Comparison of ENCODE assay signal across 12 cellular contexts in genomic region chr1:221157026-221157761, GRCh38.
DNase-seq lines count a peak whose midpoint lies in the region; ATAC-seq lines count a peak whose summit lies in the region.
"Had no signal": no experiment of that assay in that cellular context is flagged by ENCODE, and none has a peak within 500 bp of the region (broad histone marks: within the 10 kb centered on the region; RNA-seq: fewer than 3 reads in every experiment).

No MANE protein-coding gene starts in this region.

- intact Hi-C loops in activated T-helper 1 cell treated with anti-CD3 and anti-CD28 coated beads, Interleukin-12 subunit alpha, Interleukin-12 subunit beta, Interleukin-2, Interleukin-4 antibody, amounts not matched to agents 30 ng/mL and 10 ng/mL and 1 ng/mL, durations not matched to agents 14 hours and 24 hours and 36 hours (cut with micrococcal nuclease), result no loop called here

- DNase-seq in effector memory CD8-positive, alpha-beta T cell, result no peak
- no peak for DNase-seq in activated naive CD4-positive, alpha-beta T cell treated with anti-CD3 and anti-CD28 coated beads, Interleukin-2, amount 50 U/mL, for 16 hours
- DNase-seq in immature natural killer cell (no peak), DMS79 (lab: John Stamatoyannopoulos, UW) (no peak)
- DNase-seq in activated T-helper 1 cell treated with anti-CD3 and anti-CD28 coated beads, Interleukin-12 subunit alpha, Interleukin-12 subunit beta, Interleukin-2, Interleukin-4 antibody, amounts not matched to agents 30 ng/mL and 10 ng/mL and 1 ng/mL, durations not matched to agents 14 hours and 24 hours and 36 hours (ENCODE audit: low spot score), result no peak
- DNase-seq: activated CD4-positive, alpha-beta memory T cell treated with anti-CD3 and anti-CD28 coated beads, Interleukin-2, amount 10 ng/mL, durations not matched to agents 7 days and 5 days; brain microvascular endothelial cell; upper lobe of left lung had no signal

- ATAC-seq in GM18868 (IDR thresholded peaks at IDR 0.05; ENCODE audit: unreplicated experiment), result peak; percentile 98
- peak; percentile 97 for ATAC-seq in HG02610 (IDR thresholded peaks at IDR 0.05; ENCODE audit: unreplicated experiment)
- peak; percentile 84 for ATAC-seq in HG03558 (IDR thresholded peaks at IDR 0.05; ENCODE audit: extremely low read depth, unreplicated experiment)
- ATAC-seq in effector memory CD8-positive, alpha-beta T cell (replicated peaks), result peak; percentile 40
- ATAC-seq: Panc1 had no signal

- H3K36me3 Mint-ChIP-seq in effector memory CD8-positive, alpha-beta T cell (ENCODE audit: insufficient read depth), result no peaks in the 10 kb centered on the region
- no peaks in the 10 kb centered on the region for H3K36me3 Mint-ChIP-seq in immature natural killer cell
- H3K36me3 Mint-ChIP-seq in activated T-helper 1 cell treated with anti-CD3 and anti-CD28 coated beads, Interleukin-12 subunit alpha, Interleukin-12 subunit beta, Interleukin-2, Interleukin-4 antibody, amounts not matched to agents 30 ng/mL and 10 ng/mL and 1 ng/mL, durations not matched to agents 14 hours and 24 hours and 36 hours (ENCODE audit: low read depth), result no peaks in the 10 kb centered on the region

- no peak overlapping the region for H3K4me3 Mint-ChIP-seq in effector memory CD8-positive, alpha-beta T cell
- H3K4me3 Mint-ChIP-seq in immature natural killer cell, result no peak overlapping the region
- no peak overlapping the region for H3K4me3 Mint-ChIP-seq in activated T-helper 1 cell treated with anti-CD3 and anti-CD28 coated beads, Interleukin-12 subunit alpha, Interleukin-12 subunit beta, Interleukin-2, Interleukin-4 antibody, amounts not matched to agents 30 ng/mL and 10 ng/mL and 1 ng/mL, durations not matched to agents 14 hours and 24 hours and 36 hours
- H3K4me3 Mint-ChIP-seq: activated CD4-positive, alpha-beta memory T cell treated with anti-CD3 and anti-CD28 coated beads, Interleukin-2, amount 10 ng/mL, durations not matched to agents 7 days and 5 days had no signal

- H3K27ac Mint-ChIP-seq in effector memory CD8-positive, alpha-beta T cell, result no peak overlapping the region
- H3K27ac Mint-ChIP-seq in immature natural killer cell, result no peak overlapping the region
- no peak overlapping the region for H3K27ac Mint-ChIP-seq in activated T-helper 1 cell treated with anti-CD3 and anti-CD28 coated beads, Interleukin-12 subunit alpha, Interleukin-12 subunit beta, Interleukin-2, Interleukin-4 antibody, amounts not matched to agents 30 ng/mL and 10 ng/mL and 1 ng/mL, durations not matched to agents 14 hours and 24 hours and 36 hours
- H3K27ac Mint-ChIP-seq: activated CD4-positive, alpha-beta memory T cell treated with anti-CD3 and anti-CD28 coated beads, Interleukin-2, amount 10 ng/mL, durations not matched to agents 7 days and 5 days had no signal

- no peaks in the 10 kb centered on the region for H3K27me3 Mint-ChIP-seq in effector memory CD8-positive, alpha-beta T cell
- peaks cover 0 to 3% (median 0%) of the 10 kb centered on the region in 3 donors for H3K27me3 Mint-ChIP-seq in immature natural killer cell (ENCODE audit: low read depth in 3 of 3)
- no peaks in the 10 kb centered on the region for H3K27me3 Mint-ChIP-seq in activated T-helper 1 cell treated with anti-CD3 and anti-CD28 coated beads, Interleukin-12 subunit alpha, Interleukin-12 subunit beta, Interleukin-2, Interleukin-4 antibody, amounts not matched to agents 30 ng/mL and 10 ng/mL and 1 ng/mL, durations not matched to agents 14 hours and 24 hours and 36 hours (ENCODE audit: insufficient read depth)
- H3K27me3 Mint-ChIP-seq: activated CD4-positive, alpha-beta memory T cell treated with anti-CD3 and anti-CD28 coated beads, Interleukin-2, amount 10 ng/mL, durations not matched to agents 7 days and 5 days had no signal

- no peaks in the 10 kb centered on the region for H3K4me1 Mint-ChIP-seq in effector memory CD8-positive, alpha-beta T cell (ENCODE audit: low read depth in 2 of 2)
- H3K4me1 Mint-ChIP-seq in immature natural killer cell, result no peaks in the 10 kb centered on the region
- no peaks in the 10 kb centered on the region for H3K4me1 Mint-ChIP-seq in activated T-helper 1 cell treated with anti-CD3 and anti-CD28 coated beads, Interleukin-12 subunit alpha, Interleukin-12 subunit beta, Interleukin-2, Interleukin-4 antibody, amounts not matched to agents 30 ng/mL and 10 ng/mL and 1 ng/mL, durations not matched to agents 14 hours and 24 hours and 36 hours (ENCODE audit: low read depth)
- H3K4me1 Mint-ChIP-seq: activated CD4-positive, alpha-beta memory T cell treated with anti-CD3 and anti-CD28 coated beads, Interleukin-2, amount 10 ng/mL, durations not matched to agents 7 days and 5 days had no signal

- peaks cover 0 to 3% of the 10 kb centered on the region in 2 donors for H3K9me3 Mint-ChIP-seq in effector memory CD8-positive, alpha-beta T cell
- peaks cover 0 to 12% (median 0%) of the 10 kb centered on the region in 6 donors for H3K9me3 Mint-ChIP-seq in immature natural killer cell
- H3K9me3 Mint-ChIP-seq in activated T-helper 1 cell treated with anti-CD3 and anti-CD28 coated beads, Interleukin-12 subunit alpha, Interleukin-12 subunit beta, Interleukin-2, Interleukin-4 antibody, amounts not matched to agents 30 ng/mL and 10 ng/mL and 1 ng/mL, durations not matched to agents 14 hours and 24 hours and 36 hours, result no peaks in the 10 kb centered on the region
- H3K9me3 Mint-ChIP-seq: activated CD4-positive, alpha-beta memory T cell treated with anti-CD3 and anti-CD28 coated beads, Interleukin-2, amount 10 ng/mL, durations not matched to agents 7 days and 5 days had no signal

Comparison
In these comparisons a context has a peak if more than half of its experiments do, and no peak if none do; other contexts are left out.
1. ATAC-seq: peak in every context shown above with its lines; median percentile 98 in GM18868; 97 in HG02610; 84 in HG03558; 40 in effector memory CD8-positive, alpha-beta T cell.